32 cellular contexts compared by ENCODE assay signal in genomic region chr2:144528108-144528507, GRCh38. TPM values are rescaled to one million over a fixed set of nuclear protein-coding genes. Genes with fewer than 3 reads are reported as not detected.
"Had no signal": no experiment of that assay in that cellular context is flagged by ENCODE, and none has a peak within 500 bp of the region (broad histone marks: within the 10 kb centered on the region; RNA-seq: fewer than 3 reads in every experiment).

No MANE protein-coding gene starts in this region.

- ATAC-seq: activated CD8-positive, alpha-beta memory T cell treated with anti-CD3 and anti-CD28 coated beads, Interleukin-2, amount 10 ng/mL, durations not matched to agents 7 days and 5 days; activated naive CD4-positive, alpha-beta T cell treated with anti-CD3 and anti-CD28 coated beads, Interleukin-2, amount 50 U/mL, for 72 hours; activated naive CD8-positive, alpha-beta T cell treated with anti-CD3 and anti-CD28 coated beads, Interleukin-2, amount 50 U/mL, for 24 hours; activated T-cell treated with anti-CD3 and anti-CD28 coated beads, Interleukin-2, amount 50 U/mL, for 4 hours; HepG2; Panc1; SK-N-SH treated with all-trans-retinoic acid at 6 μM for 48 hours; WTC11 had no signal

- DNase-seq: activated CD4-positive, alpha-beta T cell treated with anti-CD3 and anti-CD28 coated beads for 48 hours; activated CD4-positive, alpha-beta T cell treated with anti-CD3 and anti-CD28 coated beads, Interleukin-2, amount 50 U/mL, for 48 hours; activated CD4-positive, CD25-positive, alpha-beta regulatory T cell treated with anti-CD3 and anti-CD28 coated beads, Interleukin-2, amount 50 U/mL, for 72 hours; activated CD8-positive, alpha-beta memory T cell treated with anti-CD3 and anti-CD28 coated beads, Interleukin-2, amount 10 ng/mL, durations not matched to agents 7 days and 5 days; activated effector memory CD4-positive, alpha-beta T cell treated with anti-CD3 and anti-CD28 coated beads, Interleukin-2, amount 50 U/mL, for 16 hours; activated naive CD4-positive, alpha-beta T cell treated with Interleukin-2 at 50 U/mL for 16 hours; activated naive CD8-positive, alpha-beta T cell treated with anti-CD3 and anti-CD28 coated beads, Interleukin-2, amount 50 U/mL, for 24 hours; activated T-cell treated with anti-CD3 and anti-CD28 coated beads, Interleukin-2, amount 50 U/mL, for 4 hours; amniotic stem cell; brain microvascular endothelial cell; MG63; MV-4-11; NCI-H1092 treated with DMSO at 0.1 percent for 48 hours; NCI-H1417 treated with DMSO at 0.1 percent for 48 hours; NCI-H1694; NCI-H2029; NCI-H2107; NCI-H2171 treated with DMSO at 0.1 percent for 48 hours; NCI-H226; NCI-H510A; NCI-H69; NK-92 treated with Interleukin-12 subunit alpha and Interleukin-12 subunit beta, amount 100 ng/mL, for 24 hours; OCI-M1; RPMI8226; SHP77; SW 1271 had no signal

- H3K27me3 ChIP-seq: brain microvascular endothelial cell, MG63, SJSA1 had no signal

- H3K36me3 ChIP-seq: brain microvascular endothelial cell, MG63, SJSA1 had no signal

- H3K27ac Mint-ChIP-seq: activated CD8-positive, alpha-beta memory T cell treated with anti-CD3 and anti-CD28 coated beads, Interleukin-2, amount 10 ng/mL, durations not matched to agents 7 days and 5 days; activated naive CD4-positive, alpha-beta T cell treated with anti-CD3 and anti-CD28 coated beads, Interleukin-2, amount 50 U/mL, for 72 hours; activated naive CD8-positive, alpha-beta T cell treated with anti-CD3 and anti-CD28 coated beads, Interleukin-2, amount 50 U/mL, for 24 hours; WTC11 had no signal

- H3K36me3 Mint-ChIP-seq: activated naive CD4-positive, alpha-beta T cell treated with anti-CD3 and anti-CD28 coated beads, Interleukin-2, amount 50 U/mL, for 72 hours; WTC11 had no signal

- H3K4me3 Mint-ChIP-seq: activated CD8-positive, alpha-beta memory T cell treated with anti-CD3 and anti-CD28 coated beads, Interleukin-2, amount 10 ng/mL, durations not matched to agents 7 days and 5 days; activated naive CD8-positive, alpha-beta T cell treated with anti-CD3 and anti-CD28 coated beads, Interleukin-2, amount 50 U/mL, for 24 hours; activated T-cell treated with anti-CD3 and anti-CD28 coated beads, Interleukin-2, amount 50 U/mL, for 4 hours; WTC11 had no signal

- H3K4me3 ChIP-seq: MG63, SJSA1 had no signal

- H3K9me3 ChIP-seq: MG63, SJSA1 had no signal

- H3K27ac ChIP-seq: brain microvascular endothelial cell, SJSA1 had no signal

RNA-seq across cellular contexts. Expression of gene ZEB2, which starts 8.2 kb away (rescaled TPM):
- total RNA-seq: HepG2 had no signal
